In the genomic region with DNA sequence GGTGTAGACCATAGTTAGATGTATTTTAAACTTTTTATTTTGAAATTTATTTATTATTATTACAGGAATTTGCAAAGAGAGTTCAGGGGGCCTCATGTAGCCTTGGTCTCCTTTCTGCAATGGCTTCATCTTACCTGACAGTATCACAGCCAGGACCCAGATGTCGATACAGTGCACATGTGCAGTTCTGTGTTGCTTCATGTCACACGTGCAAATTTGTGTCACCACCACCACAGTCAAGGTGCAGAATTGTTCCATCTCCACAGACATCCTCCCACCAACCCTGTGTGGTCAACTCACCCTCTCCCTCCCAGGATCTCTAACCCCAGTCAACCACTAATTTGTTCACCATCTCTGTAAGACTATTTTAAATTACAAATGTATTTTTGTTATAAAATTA, we compare ENCODE assay signal across 16 cellular contexts.
DNase-seq lines count a peak whose midpoint lies in the region; ATAC-seq, FAIRE-seq and TF ChIP-seq lines count a peak whose summit lies in the region.
"Had no signal": no experiment of that assay in that cellular context is flagged by ENCODE, and none has a peak within 500 bp of the region (broad histone marks: within the 10 kb centered on the region; RNA-seq: fewer than 3 reads in every experiment).

No MANE protein-coding gene starts in this region.

- FAIRE-seq in H1 (lab: Jason Lieb, UNC) = no peak
- FAIRE-seq: GM12892, GM18507 had no signal

- H3K79me2 ChIP-seq in H1 (ENCODE audit: control insufficient read depth in 1 of 2, insufficient read depth in 2 of 2, low read length in 2 of 2) = no peaks in the 10 kb centered on the region

- H4K8ac ChIP-seq in H1 (ENCODE audit: extremely low read depth, insufficient read depth, low read length) = no peak overlapping the region

- intact Hi-C loops in posterior vena cava (cut with DNase I) = no loop called here
- intact Hi-C loops in left ventricle myocardium superior (cut with micrococcal nuclease) = no loop called here

- H3K4me1 Mint-ChIP-seq in naive thymus-derived CD8-positive, alpha-beta T cell = peaks cover 21 to 25% (median 22%) of the 10 kb centered on the region in 4 donors
- H3K4me1 Mint-ChIP-seq: B cell had no signal

- H2AFZ ChIP-seq in H1 (ENCODE audit: low read length) = no peak overlapping the region

- H3K27ac ChIP-seq in BLaER1 (no peak overlapping the region), H1 (ENCODE audit: low read depth, low read length) (no peak overlapping the region)
- H3K27ac ChIP-seq: C4-2B, KMS-11 had no signal

- peaks cover 7 to 33% (median 22%) of the 10 kb centered on the region in 5 donors for H3K27me3 Mint-ChIP-seq in naive thymus-derived CD8-positive, alpha-beta T cell

- no peak for TF ChIP-seq CTCF in H1 (IDR thresholded peaks at IDR 0.05; ENCODE audit: control extremely low read depth in 1 of 3, insufficient read depth in 1 of 3, low read depth in 1 of 3, low read length in 3 of 3)

- H3K36me3 ChIP-seq in BLaER1 (no peaks in the 10 kb centered on the region), H7 (replicated peaks; ENCODE audit: control insufficient read depth, insufficient read depth, low read length) (no peaks in the 10 kb centered on the region), H1 (ENCODE audit: control insufficient read depth in 2 of 4, insufficient read depth in 4 of 4, low read length in 3 of 4) (no peaks in the 10 kb centered on the region; a peak in 1 of 8 replicates)

- H3K27me3 ChIP-seq in BLaER1 (no peaks in the 10 kb centered on the region), H7 (ENCODE audit: control insufficient read depth, insufficient read depth, low read length) (no peaks in the 10 kb centered on the region; the same call in 1 of the 2 replicates), H1 (replicated peaks in 1 of 4; ENCODE audit: control insufficient read depth in 3 of 4, extremely low read depth in 1 of 4, insufficient read depth in 3 of 4, low read length in 3 of 4) (no peaks in the 10 kb centered on the region)

- H2BK5ac ChIP-seq in H1 (ENCODE audit: low read depth, low read length) = no peak overlapping the region

- H2BK20ac ChIP-seq in H1 (ENCODE audit: low read length) = no peak overlapping the region

- no peak overlapping the region for H3K23ac ChIP-seq in H1 (ENCODE audit: insufficient read length)

- H4K5ac ChIP-seq in H1 (ENCODE audit: insufficient read length, low read depth, low read length) = no peak overlapping the region

- CTCF ChIA-PET in H1 (lab: Charles Lee; ENCODE audit: partially characterized antibody) = no interaction called here

- H3K9ac ChIP-seq in BLaER1 (no peak overlapping the region), H1 (replicated peaks in 1 of 4; ENCODE audit: extremely low read depth in 1 of 4, low read depth in 3 of 4, low read length in 3 of 4) (no peak overlapping the region)
- H3K9ac ChIP-seq: KMS-11 had no signal

- POLR2A ChIA-PET in H1 (lab: Charles Lee; ENCODE audit: partially characterized antibody) = no interaction called here
- POLR2A ChIA-PET in naive thymus-derived CD8-positive, alpha-beta T cell (lab: Charles Lee) = no interaction called here

- no peak overlapping the region for H2AK5ac ChIP-seq in H1 (ENCODE audit: low read depth, low read length)

- H3K4me3 ChIP-seq in BLaER1 = no peak overlapping the region
- no peak overlapping the region for H3K4me3 ChIP-seq in H7 (ENCODE audit: insufficient read depth, low read depth, low read length)
- H3K4me3 ChIP-seq in H1 (ENCODE audit: extremely low read depth in 1 of 4, insufficient read depth in 2 of 4, low read depth in 3 of 4, low read length in 4 of 4) = no peak overlapping the region

- H2BK120ac ChIP-seq in H1 (replicated peaks; ENCODE audit: low read depth, low read length) = no peak overlapping the region

- H3K4me2 ChIP-seq in BLaER1 (peak overlapping the region; percentile 92), H1 (ENCODE audit: insufficient read depth in 1 of 2, low read depth in 2 of 2, low read length in 2 of 2) (no peak overlapping the region)
- H3K4me2 ChIP-seq: KMS-11 had no signal

- no peak for TF ChIP-seq RAD21 in H1 (IDR thresholded peaks at IDR 0.05 in 1 of 2, conservative IDR thresholded peaks at IDR 0.05 in 1 of 2; ENCODE audit: low read depth in 2 of 2, low read length in 2 of 2)

- peak overlapping the region; percentile 22 for H4K91ac ChIP-seq in H1 (replicated peaks; ENCODE audit: insufficient read length, low read length)

- H2BK12ac ChIP-seq in H1 (ENCODE audit: low read depth, low read length) = no peak overlapping the region

- 90% methylated on average over 2 of the region's 2 CpGs; no CpG with 5 or more reads in 1 of the 2 experiments for WGBS in H1 (ENCODE audit: extremely low coverage in 1 of 2, insufficient coverage in 1 of 2, insufficient read length in 1 of 2, insufficient replicate concordance in 2 of 2, low coverage in 1 of 2, low lambda C conversion rate in 2 of 2, missing lambda C conversion rate in 1 of 2), 2 experiments

- H3K79me1 ChIP-seq in H1 (ENCODE audit: low read depth, low read length) = no peaks in the 10 kb centered on the region

- no peak for ATAC-seq in naive thymus-derived CD8-positive, alpha-beta T cell
- no peak for ATAC-seq in left ventricle myocardium superior

- H3K27ac Mint-ChIP-seq in naive thymus-derived CD8-positive, alpha-beta T cell = peak overlapping the region in 1 of 10 donors; percentile 26
- H3K27ac Mint-ChIP-seq: B cell; CD4-positive, alpha-beta T cell had no signal

- H2BK15ac ChIP-seq in H1 (ENCODE audit: low read length) = no peak overlapping the region

- H4K20me1 ChIP-seq in BLaER1 = peaks cover 4% of the 10 kb centered on the region; the same call in 1 of the 2 replicates
- no peaks in the 10 kb centered on the region for H4K20me1 ChIP-seq in H1 (replicated peaks in 1 of 2; ENCODE audit: control insufficient read depth in 1 of 2, insufficient read depth in 2 of 2, low read length in 2 of 2)

- no peak overlapping the region for H3K4ac ChIP-seq in H1 (replicated peaks; ENCODE audit: insufficient read length, low read depth, low read length)

- H3K36me3 Mint-ChIP-seq in naive thymus-derived CD8-positive, alpha-beta T cell = no peaks in the 10 kb centered on the region

- TF ChIP-seq EP300 in H1 (IDR thresholded peaks at IDR 0.05; ENCODE audit: borderline replicate concordance in 1 of 2, low read depth in 2 of 2, low read length in 2 of 2) = no peak

- DNase-seq in H7 = peak; percentile 6
- no peak for DNase-seq in H1 (ENCODE audit: low read depth in 1 of 2, low spot score in 2 of 2)
- peak; percentile 5 for DNase-seq in posterior vena cava (ENCODE audit: low spot score)
- DNase-seq in naive thymus-derived CD8-positive, alpha-beta T cell = no peak
- no peak for DNase-seq in left ventricle myocardium superior
- DNase-seq: CD4-positive, alpha-beta T cell; DMS153; DMS79; GOT3; HCEC 1CT had no signal

- H3K4me3 Mint-ChIP-seq in naive thymus-derived CD8-positive, alpha-beta T cell = no peak overlapping the region
- H3K4me3 Mint-ChIP-seq: B cell; CD4-positive, alpha-beta T cell had no signal

- no peaks in the 10 kb centered on the region for H3K9me3 Mint-ChIP-seq in naive thymus-derived CD8-positive, alpha-beta T cell
- H3K9me3 Mint-ChIP-seq: CD4-positive, alpha-beta T cell had no signal

- TF ChIP-seq POLR2A in H1 (IDR thresholded peaks at IDR 0.05; ENCODE audit: control extremely low read depth in 1 of 2, low read depth in 2 of 2, low read length in 2 of 2) = no peak

- H3K23me2 ChIP-seq in H1 (ENCODE audit: low read depth, low read length) = 0 out of 2 replicates have a peak, but pooled peaks cover 2% of the 10 kb centered on the region

- H3K56ac ChIP-seq in H1 (replicated peaks; ENCODE audit: insufficient read length, low read depth, low read length) = no peak overlapping the region

- H3K4me1 ChIP-seq in BLaER1 (peaks cover 93% of the 10 kb centered on the region), H1 (replicated peaks in 1 of 4; ENCODE audit: control insufficient read depth in 3 of 4, insufficient read depth in 4 of 4, low read length in 3 of 4) (peaks cover 0 to 6% (median 2%) of the 10 kb centered on the region in 4 experiments; a peak in 2 of 7 replicates)

- no peak overlapping the region for H3K14ac ChIP-seq in H1 (ENCODE audit: insufficient read length)

- H3K9me3 ChIP-seq in BLaER1 = no peaks in the 10 kb centered on the region
- H3K9me3 ChIP-seq in H1 (ENCODE audit: insufficient read depth in 2 of 2, low read depth in 1 of 2, low read length in 1 of 2) = no peaks in the 10 kb centered on the region

- no peak overlapping the region for H3K18ac ChIP-seq in H1 (ENCODE audit: extremely low read depth, low read length)

TF ChIP-seq in H1, 55 proteins besides CTCF, POLR2A, EP300 and RAD21:
- no peak for TF ChIP-seq CBX8 (IDR thresholded peaks at IDR 0.05; ENCODE audit: borderline replicate concordance, low read depth, low read length)

Comparison
In these comparisons a context has a peak if more than half of its experiments do, and no peak if none do; other contexts are left out.
1. DNase-seq: peak in H7 (single experiment) and posterior vena cava (single experiment); none in H1 (0 of 2), naive thymus-derived CD8-positive, alpha-beta T cell (0 of 10) and left ventricle myocardium superior (single experiment).